ENCODE assay signal across 8 cellular contexts in genomic region chr7:23597064-23597907, GRCh38. TPM values are rescaled to one million over a fixed set of nuclear protein-coding genes. Genes with fewer than 3 reads are reported as not detected.
A peak's percentile ranks its signal among the peaks of the same experiment; 100 is the strongest.
DNase-seq lines count a peak whose midpoint lies in the region; ATAC-seq and TF ChIP-seq lines count a peak whose summit lies in the region.

CCDC126 (plus strand) TSS chr7:23597382; CDS start chr7:23611316, 13,934 bp downstream.

- H3K9me3 Mint-ChIP-seq in activated B cell treated with CpG ODN at 0.5 μM for 24 hours: no peaks in the 10 kb centered on the region

- DNase-seq in AG04449 (ENCODE audit: low read depth, low spot score) (peak; percentile 28), NCI-H2171 treated with DMSO at 0.1 percent for 48 hours (lab: John Stamatoyannopoulos, UW) (peak; percentile 79), activated B cell treated with CpG ODN at 0.5 μM for 24 hours (peak; percentile 84), islet precursor cell (peak; percentile 97)
- peak; percentile 74 for DNase-seq in central memory CD4-positive, alpha-beta T cell
- DNase-seq in stimulated activated CD4-positive, alpha-beta T cell treated with anti-CD3 and anti-CD28 coated beads, Interleukin-12 subunit alpha, Interleukin-12 subunit beta, amount 100 ng/mL, for 4 hours: peak; percentile 83

- H3K27me3 Mint-ChIP-seq in activated B cell treated with CpG ODN at 0.5 μM for 24 hours: no peaks in the 10 kb centered on the region

- peak within 1 kb of the TSS; percentile 76 for H3K4me3 ChIP-seq in AG04449 (ENCODE audit: low read depth, low read length)

- intact Hi-C loops in activated B cell treated with CpG ODN at 0.5 μM for 24 hours (cut with micrococcal nuclease): loop anchor here (1.0 to 5.0 kb wide), 16 partner anchors 26 to 1650 kb away; partner anchors contain the start of genes CDCA7L, CYCS, FAM221A and HYCC1

- POLR2A ChIA-PET in AG04449 (lab: Yijun Ruan, JAX): no interaction called here
- POLR2A ChIA-PET in activated B cell treated with CpG ODN at 0.5 μM for 24 hours (lab: Charles Lee): interaction anchor here (0.7 to 1.9 kb wide), 7 partner anchors 9 to 1658 kb away, joined by 3 to 10 read pairs (median 5); partner anchors contain the start of genes CYCS and FAM221A

- H3K36me3 Mint-ChIP-seq in activated B cell treated with CpG ODN at 0.5 μM for 24 hours (ENCODE audit: low read depth): peaks cover 5% of the 10 kb centered on the region

- CTCF ChIA-PET in AG04449 (lab: Yijun Ruan, JAX) (interaction anchor here (0.8 to 1.9 kb wide), 6 partner anchors 26 to 114 kb away, joined by 3 to 8 read pairs (median 4); partner anchors contain the start of gene FAM221A), activated B cell treated with CpG ODN at 0.5 μM for 24 hours (lab: Charles Lee) (interaction anchor here (0.7 to 2.2 kb wide), 6 partner anchors 9 to 100 kb away, joined by 3 to 14 read pairs (median 3); partner anchors contain the start of gene FAM221A)

- ATAC-seq in GM18870 (IDR thresholded peaks at IDR 0.05; ENCODE audit: unreplicated experiment) (peak; percentile 65), HG03108 (IDR thresholded peaks at IDR 0.05; ENCODE audit: unreplicated experiment) (peak; percentile 86), activated B cell treated with CpG ODN at 0.5 μM for 24 hours (ENCODE audit: low read depth) (peak; percentile 72)

- H3K4me3 Mint-ChIP-seq in activated B cell treated with CpG ODN at 0.5 μM for 24 hours: peak within 1 kb of the TSS; percentile 89

- peaks cover 58% of the 10 kb centered on the region for H3K4me1 Mint-ChIP-seq in activated B cell treated with CpG ODN at 0.5 μM for 24 hours

- no peak for TF ChIP-seq CTCF in AG04449 (IDR thresholded peaks at IDR 0.05; ENCODE audit: insufficient read depth, low read length, missing control alignments)
- TF ChIP-seq CTCF in activated B cell treated with CpG ODN at 0.5 μM for 24 hours (IDR thresholded peaks at IDR 0.05): no peak

- peak within 1 kb of the TSS; percentile 51 for H3K27ac Mint-ChIP-seq in activated B cell treated with CpG ODN at 0.5 μM for 24 hours

RNA-seq across cellular contexts. Expression of gene CCDC126, which starts in this region (rescaled TPM):
- 13.7 and 15.7 TPM in 2 replicates for total RNA-seq in activated B cell treated with CpG ODN at 0.5 μM for 24 hours

Comparison
In these comparisons a context has a peak if more than half of its experiments do, and no peak if none do; other contexts are left out.
1. Peak in every context shown above with its lines: DNase-seq, ATAC-seq and H3K4me3 ChIP-seq.
2. DNase-seq: peak in every context shown above with its lines; median percentile 97 in islet precursor cell; 84 in activated B cell treated with CpG ODN at 0.5 μM for 24 hours; 83 in stimulated activated CD4-positive, alpha-beta T cell treated with anti-CD3 and anti-CD28 coated beads, Interleukin-12 subunit alpha, Interleukin-12 subunit beta, amount 100 ng/mL, for 4 hours; 79 in NCI-H2171 treated with DMSO at 0.1 percent for 48 hours; 74 in central memory CD4-positive, alpha-beta T cell; 28 in AG04449.